In the genomic region with DNA sequence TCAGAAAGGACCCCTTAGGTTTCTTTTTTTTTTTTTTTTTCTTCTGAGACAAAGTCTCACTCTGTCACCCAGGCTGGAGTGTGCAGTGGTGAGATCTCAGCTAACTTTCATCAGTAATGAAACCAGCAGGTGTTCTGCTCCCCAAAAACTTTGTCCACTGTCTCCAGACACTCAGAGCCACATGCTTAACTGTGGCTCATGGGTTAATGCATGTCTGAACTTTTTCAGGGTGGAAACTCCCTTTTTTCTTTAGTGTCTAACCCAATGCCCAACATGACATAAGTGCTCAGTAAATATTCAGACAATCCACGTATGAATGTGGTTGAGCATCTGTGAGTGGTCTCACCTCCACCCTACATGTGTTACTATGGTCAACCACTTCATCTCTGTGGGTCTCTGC, we compare ENCODE assay signal across 14 cellular contexts. TPM values are rescaled to one million over a fixed set of nuclear protein-coding genes. Genes with fewer than 3 reads are reported as not detected.
DNase-seq lines count a peak whose midpoint lies in the region; ATAC-seq and TF ChIP-seq lines count a peak whose summit lies in the region.
"Had no signal": no experiment of that assay in that cellular context is flagged by ENCODE, and none has a peak within 500 bp of the region (broad histone marks: within the 10 kb centered on the region; RNA-seq: fewer than 3 reads in every experiment).

No MANE protein-coding gene starts in this region.

- H2AFZ ChIP-seq in PC-9 = no peak overlapping the region
- H2AFZ ChIP-seq: hepatocyte had no signal

- 50 to 71% methylated on average over 1 of the region's 1 CpG for WGBS in upper lobe of left lung, 2 donors

- H3K27ac ChIP-seq in upper lobe of left lung (no peak overlapping the region), PC-9 (no peak overlapping the region)
- H3K27ac ChIP-seq: dorsolateral prefrontal cortex, hepatocyte, SK-N-MC had no signal

- no peaks in the 10 kb centered on the region for H3F3A ChIP-seq in PC-9 (ENCODE audit: insufficient read depth, low read depth)

- no peaks in the 10 kb centered on the region for H3K4me1 ChIP-seq in upper lobe of left lung
- no peaks in the 10 kb centered on the region for H3K4me1 ChIP-seq in PC-9 (replicated peaks; ENCODE audit: insufficient read depth)

- H4K20me1 ChIP-seq in PC-9 (ENCODE audit: insufficient read depth) = no peaks in the 10 kb centered on the region

- H3K27me3 ChIP-seq in upper lobe of left lung (no peaks in the 10 kb centered on the region), PC-9 (ENCODE audit: insufficient read depth, low read depth) (no peaks in the 10 kb centered on the region)
- H3K27me3 ChIP-seq: hepatocyte had no signal

- H3K9me3 ChIP-seq in upper lobe of left lung (no peaks in the 10 kb centered on the region), PC-9 (ENCODE audit: insufficient read depth, low read depth) (no peaks in the 10 kb centered on the region)

- intact Hi-C loops in PC-9 (cut with micrococcal nuclease; ENCODE audit: unreplicated experiment) = no loop called here

- H3K36me3 ChIP-seq in upper lobe of left lung (no peaks in the 10 kb centered on the region), PC-9 (ENCODE audit: low read depth) (no peaks in the 10 kb centered on the region)

- H3K9me2 ChIP-seq in PC-9 (ENCODE audit: insufficient read depth) = no peaks in the 10 kb centered on the region

- CTCF ChIA-PET in PC-9 (lab: Charles Lee) = interaction anchor here (0.6 kb wide), 1 partner anchor 42 kb away, joined by 3 read pairs; no protein-coding TSS in a partner anchor

- DNase-seq in GM12864 (ENCODE audit: low read depth) (peak; percentile 57), upper lobe of left lung (no peak), PC-9 (no peak), iPS-NIHi7 (ENCODE audit: extremely low spot score) (no peak), COR-L47 (lab: John Stamatoyannopoulos, UW) (no peak)
- DNase-seq: activated CD4-positive, alpha-beta T cell treated with anti-CD3 and anti-CD28 coated beads, Interleukin-2, amount 50 U/mL, for 1 hour; activated naive CD8-positive, alpha-beta T cell treated with anti-CD3 and anti-CD28 coated beads, Interleukin-2, amount 10 ng/mL, durations not matched to agents 7 days and 5 days; dorsolateral prefrontal cortex; NCI-H226 had no signal

- TF ChIP-seq CTCF in GM12864 (IDR thresholded peaks at IDR 0.05; ENCODE audit: low read depth, low read length, missing control alignments) = no peak
- no peak for TF ChIP-seq CTCF in upper lobe of left lung (IDR thresholded peaks at IDR 0.05)
- TF ChIP-seq CTCF in PC-9 (conservative IDR thresholded peaks at IDR 0.05) = no peak

- H3K79me2 ChIP-seq in PC-9 (ENCODE audit: low read depth) = no peaks in the 10 kb centered on the region
- H3K79me2 ChIP-seq: hepatocyte had no signal

- ATAC-seq in GM19328 (IDR thresholded peaks at IDR 0.05; ENCODE audit: unreplicated experiment) = peak; percentile 80
- peak; percentile 73 for ATAC-seq in HG02759 (IDR thresholded peaks at IDR 0.05; ENCODE audit: unreplicated experiment)
- peak; percentile 75 for ATAC-seq in HG03460 (IDR thresholded peaks at IDR 0.05; ENCODE audit: unreplicated experiment)
- no peak for ATAC-seq in upper lobe of left lung (ENCODE audit: low FRiP score in 2 of 2)

- no peak overlapping the region for H3K4me3 ChIP-seq in GM12864 (ENCODE audit: low read depth, low read length)
- H3K4me3 ChIP-seq in upper lobe of left lung = no peak overlapping the region
- H3K4me3 ChIP-seq in PC-9 = no peak overlapping the region
- H3K4me3 ChIP-seq: dorsolateral prefrontal cortex, hepatocyte, SK-N-MC had no signal

- no TSS peak for BruUV-seq in PC-9 (replicated peaks; lab: Mats Ljungman, UMichigan)

- no peak for TF ChIP-seq EP300 in upper lobe of left lung (IDR thresholded peaks at IDR 0.05)

- TF ChIP-seq POLR2A in upper lobe of left lung (IDR thresholded peaks at IDR 0.05) = no peak

- POLR2A ChIA-PET in PC-9 (lab: Charles Lee; ENCODE audit: unreplicated experiment) = no interaction called here

- H3K4me2 ChIP-seq in PC-9 = no peak overlapping the region
- H3K4me2 ChIP-seq: hepatocyte had no signal

RNA-seq across cellular contexts. Expression of a gene that starts 45.4 kb away (rescaled TPM):
- total RNA-seq in upper lobe of left lung (10 to 100 TPM in 2 of 6 donors, 1 to 10 TPM in 4; 1.9 to 17.2 (median 4.7) TPM), PC-9 (2021) (0.95 and 1.8 TPM in 2 replicates)

Comparison
In these comparisons a context has a peak if more than half of its experiments do, and no peak if none do; other contexts are left out.
1. ATAC-seq: peak in GM19328 (single experiment), HG02759 (single experiment) and HG03460 (single experiment); none in upper lobe of left lung (0 of 2).